ENCODE assay signal across 9 cellular contexts in genomic region chr19:18763674-18764590, GRCh38. TPM values are rescaled to one million over a fixed set of nuclear protein-coding genes. Genes with fewer than 3 reads are reported as not detected.
DNase-seq lines count a peak whose midpoint lies in the region; ATAC-seq, FAIRE-seq and TF ChIP-seq lines count a peak whose summit lies in the region.
"Had no signal": no experiment of that assay in that cellular context is flagged by ENCODE, and none has a peak within 500 bp of the region (broad histone marks: within the 10 kb centered on the region; RNA-seq: fewer than 3 reads in every experiment).

No MANE protein-coding gene starts in this region.

- FAIRE-seq in small intestine (lab: Jason Lieb, UNC), result no peak

- H3K27ac ChIP-seq in C4-2B (peak overlapping the region; percentile 85), VCaP (peak overlapping the region; percentile 99), small intestine (ENCODE audit: low read depth in 1 of 2, low read length in 1 of 2) (no peak overlapping the region)

- no peak overlapping the region for H3K27ac Mint-ChIP-seq in activated T-helper 17 cell treated with anti-CD3 and anti-CD28 coated beads, Interleukin-2, amount 50 U/mL, for 72 hours

- no peaks in the 10 kb centered on the region for H3K9me3 Mint-ChIP-seq in activated T-helper 17 cell treated with anti-CD3 and anti-CD28 coated beads, Interleukin-2, amount 50 U/mL, for 72 hours

- H3K36me3 ChIP-seq in small intestine (ENCODE audit: control insufficient read depth in 2 of 2, insufficient read depth in 2 of 2, low read length in 2 of 2), result no peaks in the 10 kb centered on the region

- H3K4me1 ChIP-seq in small intestine (ENCODE audit: control insufficient read depth in 2 of 2, insufficient read depth in 1 of 2, low read depth in 1 of 2, low read length in 1 of 2), result peaks cover 0 to 3% of the 10 kb centered on the region in 2 donors

- no peak overlapping the region for H3K4me3 Mint-ChIP-seq in activated T-helper 17 cell treated with anti-CD3 and anti-CD28 coated beads, Interleukin-2, amount 50 U/mL, for 72 hours

- ATAC-seq in activated T-helper 17 cell treated with anti-CD3 and anti-CD28 coated beads, Interleukin-2, amount 50 U/mL, for 72 hours (replicated peaks), result no peak
- no peak for ATAC-seq in HG03520 (IDR thresholded peaks at IDR 0.05; ENCODE audit: unreplicated experiment)

- H3K4me1 Mint-ChIP-seq in activated T-helper 17 cell treated with anti-CD3 and anti-CD28 coated beads, Interleukin-2, amount 50 U/mL, for 72 hours, result no peaks in the 10 kb centered on the region

- H3K9me3 ChIP-seq in small intestine (ENCODE audit: control insufficient read depth, low read depth), result no peaks in the 10 kb centered on the region

- no peak overlapping the region for H3K4me3 ChIP-seq in small intestine (ENCODE audit: low read depth in 1 of 2, low read length in 2 of 2)

- no peaks in the 10 kb centered on the region for H3K27me3 ChIP-seq in small intestine (ENCODE audit: control insufficient read depth in 2 of 2, insufficient read depth in 2 of 2, low read length in 2 of 2)

- WGBS in small intestine, 3 donors, result 76 to 86% (median 84%) methylated on average over 36 to 41 of the region's 41 CpGs

- H3K36me3 Mint-ChIP-seq in activated T-helper 17 cell treated with anti-CD3 and anti-CD28 coated beads, Interleukin-2, amount 50 U/mL, for 72 hours (ENCODE audit: low read depth), result no peaks in the 10 kb centered on the region

- DNase-seq in LHCN-M2 (ENCODE audit: low read depth) (peak; percentile 92), mucosa of gallbladder (ENCODE audit: low spot score) (peak; percentile 30), small intestine (no peak), NCI-H345 (lab: John Stamatoyannopoulos, UW) (no peak)

- no peaks in the 10 kb centered on the region for H3K27me3 Mint-ChIP-seq in activated T-helper 17 cell treated with anti-CD3 and anti-CD28 coated beads, Interleukin-2, amount 50 U/mL, for 72 hours

- no peak for TF ChIP-seq CTCF in C4-2B (conservative IDR thresholded peaks at IDR 0.05)
- TF ChIP-seq CTCF in VCaP (conservative IDR thresholded peaks at IDR 0.05), result no peak

RNA-seq across cellular contexts. Expression of gene COMP, which starts 27.2 kb away (rescaled TPM):
- total RNA-seq in LHCN-M2 (2014; rRNA removed) (0.13 TPM in 1 of 2 replicates, not detected in the other), mucosa of gallbladder (2.0 TPM)
- 0.28 TPM for polyA plus RNA-seq in LHCN-M2 (2012)
- not detected for total RNA-seq in activated T-helper 17 cell treated with anti-CD3 and anti-CD28 coated beads, Interleukin-2, amount 50 U/mL, for 72 hours
- 1 to 10 TPM in 1 of 3 donors, not detected in 2; 1.8 TPM for polyA plus RNA-seq in small intestine
- total RNA-seq: glomerular endothelial cell had no signal

Comparison
In these comparisons a context has a peak if more than half of its experiments do, and no peak if none do; other contexts are left out.
1. H3K27ac ChIP-seq: peak in C4-2B (single experiment) and VCaP (single experiment); none in small intestine (0 of 2).
2. DNase-seq: peak in LHCN-M2 (single experiment) and mucosa of gallbladder (single experiment); none in small intestine (single experiment) and NCI-H345 (single experiment).